ENCODE assay signal across 17 cellular contexts in the genomic region with DNA sequence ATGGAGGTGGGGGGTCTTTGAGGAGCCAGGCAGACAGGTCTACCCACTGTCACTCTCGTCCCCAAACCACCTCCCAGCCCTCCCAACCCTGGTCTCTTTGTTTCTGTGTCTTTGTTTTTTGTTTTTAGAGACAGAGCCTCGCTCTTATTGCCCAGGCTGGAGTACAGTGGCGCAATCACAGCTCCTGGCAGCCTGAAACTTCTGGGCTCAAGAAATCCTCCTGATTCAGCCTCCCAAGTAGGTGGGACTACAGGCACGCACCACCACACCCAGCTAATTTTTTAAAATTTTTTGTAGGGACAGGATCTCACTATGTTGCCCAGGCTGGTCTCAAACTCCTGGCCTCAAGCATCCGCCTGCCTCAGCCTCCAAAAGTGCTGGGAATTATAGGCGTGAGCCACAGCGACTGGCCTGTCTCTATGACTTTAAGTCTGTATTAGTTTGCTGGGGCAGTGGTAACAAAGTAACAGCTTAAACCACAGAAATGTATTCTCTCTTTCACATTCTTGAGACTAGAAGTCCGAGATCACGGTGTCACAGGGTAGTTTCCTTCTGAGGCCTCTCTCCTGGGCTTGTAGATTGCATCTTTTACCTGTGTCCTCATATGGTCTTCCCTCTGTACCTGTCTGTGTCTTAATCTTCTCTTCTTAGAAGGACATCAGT. TPM values are rescaled to one million over a fixed set of nuclear protein-coding genes. Genes with fewer than 3 reads are reported as not detected.
A peak's percentile ranks its signal among the peaks of the same experiment; 100 is the strongest.
DNase-seq lines count a peak whose midpoint lies in the region; ATAC-seq and TF ChIP-seq lines count a peak whose summit lies in the region.
"Had no signal": no experiment of that assay in that cellular context is flagged by ENCODE, and none has a peak within 500 bp of the region (broad histone marks: within the 10 kb centered on the region; RNA-seq: fewer than 3 reads in every experiment).

No MANE protein-coding gene starts in this region.

- H3K36me3 ChIP-seq in BLaER1 treated with 17β-estradiol and CSF1 and Interleukin-3, amounts not matched to agents 10 nM and 100 nM: peaks cover 0 to 54% (median 0%) of the 10 kb centered on the region in 11 experiments; a peak in 11 of 22 replicates
- peaks cover 90% of the 10 kb centered on the region for H3K36me3 ChIP-seq in OCI-LY1 (ENCODE audit: insufficient read depth, low read length)

- BruUV-seq in Calu3 (replicated peaks; lab: Mats Ljungman, UMichigan): no TSS peak

- H3K27me3 ChIP-seq in BLaER1 treated with 17β-estradiol and CSF1 and Interleukin-3, amounts not matched to agents 10 nM and 100 nM: peaks cover 0 to 6% (median 0%) of the 10 kb centered on the region in 11 experiments; a peak in 3 of 22 replicates
- H3K27me3 ChIP-seq in OCI-LY1 (ENCODE audit: insufficient read depth, low read length): no peaks in the 10 kb centered on the region

- POLR2A ChIA-PET in WTC11 (lab: Charles Lee): no interaction called here

- H3K27ac Mint-ChIP-seq in Calu3 (ENCODE audit: unreplicated experiment) (no peak overlapping the region), WTC11 (no peak overlapping the region)
- H3K27ac Mint-ChIP-seq: progenitor cell of endocrine pancreas had no signal

- no peak for DNase-seq in Calu3
- DNase-seq in WTC11 (ENCODE audit: low spot score): no peak
- DNase-seq in epidermal melanocyte (ENCODE audit: insufficient read length, low spot score): no peak
- DNase-seq: EL; hypothalamus; NCI-H226; stimulated activated CD4-positive, alpha-beta T cell treated with anti-CD3 and anti-CD28 coated beads, Interleukin-4, amount 100 ng/mL, for 24 hours had no signal

- peaks cover 24 to 98% (median 57%) of the 10 kb centered on the region in 10 experiments for H3K4me1 ChIP-seq in BLaER1 treated with 17β-estradiol and CSF1 and Interleukin-3, amounts not matched to agents 10 nM and 100 nM
- peaks cover 99% of the 10 kb centered on the region for H3K4me1 ChIP-seq in OCI-LY1 (ENCODE audit: insufficient read depth, low read length, severe bottlenecking)

- CTCF ChIA-PET in Calu3 (lab: Charles Lee) (no interaction called here), WTC11 (lab: Charles Lee) (interaction anchor here (0.8 kb wide), 1 partner anchor 10 kb away, joined by 3 read pairs; no protein-coding TSS in a partner anchor)

- peaks cover 26% of the 10 kb centered on the region for H3F3A ChIP-seq in OCI-LY1 (ENCODE audit: insufficient read depth, low read length)

- H3K36me3 Mint-ChIP-seq in Calu3 (ENCODE audit: insufficient read depth, unreplicated experiment) (no peaks in the 10 kb centered on the region), WTC11 (no peaks in the 10 kb centered on the region)

- H3K27me3 Mint-ChIP-seq in Calu3 (ENCODE audit: unreplicated experiment): peaks cover 63% of the 10 kb centered on the region
- H3K27me3 Mint-ChIP-seq in WTC11 (ENCODE audit: low read depth): peaks cover 20% of the 10 kb centered on the region

- H2AFZ ChIP-seq in OCI-LY1 (ENCODE audit: low read length): no peak overlapping the region

- no peaks in the 10 kb centered on the region for H3K9me2 ChIP-seq in OCI-LY1 (ENCODE audit: low read depth, low read length)

- no peak overlapping the region; a peak in 1 of 22 replicates for H3K9ac ChIP-seq in BLaER1 treated with 17β-estradiol and CSF1 and Interleukin-3, amounts not matched to agents 10 nM and 100 nM
- peak overlapping the region; percentile 27; the same call in 1 of the 2 replicates for H3K9ac ChIP-seq in OCI-LY1 (ENCODE audit: low read length)

- H3K9me3 ChIP-seq in BLaER1 treated with 17β-estradiol and CSF1 and Interleukin-3, amounts not matched to agents 10 nM and 100 nM (replicated peaks in 1 of 11): no peaks in the 10 kb centered on the region
- no peaks in the 10 kb centered on the region for H3K9me3 ChIP-seq in OCI-LY1 (ENCODE audit: low read length)

- no peak overlapping the region for H3K4me3 Mint-ChIP-seq in Calu3 (ENCODE audit: low read depth, unreplicated experiment)
- H3K4me3 Mint-ChIP-seq in WTC11: no peak overlapping the region

- H3K27ac ChIP-seq in BLaER1 treated with 17β-estradiol and CSF1 and Interleukin-3, amounts not matched to agents 10 nM and 100 nM: no peak overlapping the region
- H3K27ac ChIP-seq in OCI-LY1 (ENCODE audit: low read depth, low read length, poor library complexity, severe bottlenecking): peak overlapping the region; percentile 97
- H3K27ac ChIP-seq: epithelial cell of prostate had no signal

- H3K4me2 ChIP-seq in BLaER1 treated with 17β-estradiol and CSF1 and Interleukin-3, amounts not matched to agents 10 nM and 100 nM: peak overlapping the region in 6 of 11 experiments; percentile 22 to 38 (median 26); a peak in 8 of 22 replicates
- H3K4me2 ChIP-seq in OCI-LY1 (ENCODE audit: low read length): no peak overlapping the region

- H3K9me3 Mint-ChIP-seq in Calu3 (ENCODE audit: low read depth, unreplicated experiment) (no peaks in the 10 kb centered on the region), WTC11 (no peaks in the 10 kb centered on the region)

- TF ChIP-seq CTCF in OCI-LY1 (IDR thresholded peaks at IDR 0.05; ENCODE audit: low read length) (no peak), Calu3 (IDR thresholded peaks at IDR 0.05; ENCODE audit: unreplicated experiment) (no peak), WTC11 (IDR thresholded peaks at IDR 0.05) (no peak)

- ATAC-seq in GM19025 (IDR thresholded peaks at IDR 0.05; ENCODE audit: low read depth, unreplicated experiment) (peak; percentile 78), HG02973 (IDR thresholded peaks at IDR 0.05; ENCODE audit: unreplicated experiment) (peak; percentile 80), WTC11 (no peak), GM19328 (IDR thresholded peaks at IDR 0.05; ENCODE audit: unreplicated experiment) (no peak)

- peaks cover 15% of the 10 kb centered on the region for H3K4me1 Mint-ChIP-seq in Calu3 (ENCODE audit: low read depth, unreplicated experiment)
- peaks cover 19% of the 10 kb centered on the region for H3K4me1 Mint-ChIP-seq in WTC11

- no peaks in the 10 kb centered on the region for H3K79me2 ChIP-seq in OCI-LY1 (ENCODE audit: insufficient read depth, low read length)

- peaks cover 0 to 5% (median 0%) of the 10 kb centered on the region in 11 experiments; a peak in 5 of 22 replicates for H4K20me1 ChIP-seq in BLaER1 treated with 17β-estradiol and CSF1 and Interleukin-3, amounts not matched to agents 10 nM and 100 nM
- H4K20me1 ChIP-seq in OCI-LY1 (ENCODE audit: insufficient read depth, low read length): no peaks in the 10 kb centered on the region

- H3K4me3 ChIP-seq in BLaER1 treated with 17β-estradiol and CSF1 and Interleukin-3, amounts not matched to agents 10 nM and 100 nM: no peak overlapping the region
- no peak overlapping the region for H3K4me3 ChIP-seq in OCI-LY1 (ENCODE audit: low read depth, low read length, poor library complexity, severe bottlenecking)

- intact Hi-C loops in Calu3 (cut with micrococcal nuclease; ENCODE audit: unreplicated experiment): no loop called here

TF ChIP-seq in WTC11, 78 proteins besides CTCF, POLR2A, EP300 and RAD21 (continues in another document):
- TF ChIP-seq, protein P1, sequence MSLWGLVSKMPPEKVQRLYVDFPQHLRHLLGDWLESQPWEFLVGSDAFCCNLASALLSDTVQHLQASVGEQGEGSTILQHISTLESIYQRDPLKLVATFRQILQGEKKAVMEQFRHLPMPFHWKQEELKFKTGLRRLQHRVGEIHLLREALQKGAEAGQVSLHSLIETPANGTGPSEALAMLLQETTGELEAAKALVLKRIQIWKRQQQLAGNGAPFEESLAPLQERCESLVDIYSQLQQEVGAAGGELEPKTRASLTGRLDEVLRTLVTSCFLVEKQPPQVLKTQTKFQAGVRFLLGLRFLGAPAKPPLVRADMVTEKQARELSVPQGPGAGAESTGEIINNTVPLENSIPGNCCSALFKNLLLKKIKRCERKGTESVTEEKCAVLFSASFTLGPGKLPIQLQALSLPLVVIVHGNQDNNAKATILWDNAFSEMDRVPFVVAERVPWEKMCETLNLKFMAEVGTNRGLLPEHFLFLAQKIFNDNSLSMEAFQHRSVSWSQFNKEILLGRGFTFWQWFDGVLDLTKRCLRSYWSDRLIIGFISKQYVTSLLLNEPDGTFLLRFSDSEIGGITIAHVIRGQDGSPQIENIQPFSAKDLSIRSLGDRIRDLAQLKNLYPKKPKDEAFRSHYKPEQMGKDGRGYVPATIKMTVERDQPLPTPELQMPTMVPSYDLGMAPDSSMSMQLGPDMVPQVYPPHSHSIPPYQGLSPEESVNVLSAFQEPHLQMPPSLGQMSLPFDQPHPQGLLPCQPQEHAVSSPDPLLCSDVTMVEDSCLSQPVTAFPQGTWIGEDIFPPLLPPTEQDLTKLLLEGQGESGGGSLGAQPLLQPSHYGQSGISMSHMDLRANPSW (CRISPR knock-in tag; conservative IDR thresholded peaks at IDR 0.05; ENCODE audit: low read depth): no peak
- TF ChIP-seq GTF2I (CRISPR knock-in tag; conservative IDR thresholded peaks at IDR 0.05) (no peak), ESRRA (CRISPR knock-in tag; IDR thresholded peaks at IDR 0.05; ENCODE audit: borderline replicate concordance) (no peak), KAT7 (CRISPR knock-in tag; IDR thresholded peaks at IDR 0.05; ENCODE audit: borderline replicate concordance) (no peak)

RNA-seq across cellular contexts. Expression of a gene that starts 26.1 kb away (rescaled TPM):
- 0.17 TPM in 1 of 2 replicates, not detected in the other for total RNA-seq in Calu3 (2022)
- total RNA-seq in WTC11 (2021): 6.2 to 9.2 TPM (median 7.7 TPM) in 3 replicates
- total RNA-seq: MCF 10A, RPMI7951 had no signal

RNA-seq across cellular contexts. Expression of a gene that starts 52.9 kb away (rescaled TPM):
- 59.7 and 85.9 TPM in 2 replicates for total RNA-seq in Calu3 (2022)
- total RNA-seq in WTC11 (2021): 6.9 to 8.1 TPM (median 8.0 TPM) in 3 replicates
- total RNA-seq: MCF 10A, mesenteric fat pad, RPMI7951 had no signal

Comparison
In these comparisons a context has a peak if more than half of its experiments do, and no peak if none do; other contexts are left out.
1. ATAC-seq: peak in GM19025 (single experiment) and HG02973 (single experiment); none in WTC11 (single experiment) and GM19328 (single experiment).